8 cellular contexts compared by ENCODE assay signal in genomic region chr17:7294614-7295153, GRCh38. TPM values are rescaled to one million over a fixed set of nuclear protein-coding genes. Genes with fewer than 3 reads are reported as not detected.
DNase-seq lines count a peak whose midpoint lies in the region; ATAC-seq and TF ChIP-seq lines count a peak whose summit lies in the region.

Gene YBX2 (minus strand): TSS chr17:7294639. CDS start chr17:7294500, 139 bp downstream.

- H3K36me3 Mint-ChIP-seq in activated naive CD8-positive, alpha-beta T cell treated with anti-CD3 and anti-CD28 coated beads, Interleukin-2, amount 50 U/mL, for 24 hours (ENCODE audit: low read depth): no peaks in the 10 kb centered on the region

- no peaks in the 10 kb centered on the region for H3K9me2 ChIP-seq in DOHH2 (replicated peaks; ENCODE audit: control insufficient read depth, low read length)
- H3K9me2 ChIP-seq in Loucy (replicated peaks; ENCODE audit: low read depth, low read length): no peaks in the 10 kb centered on the region
- no peaks in the 10 kb centered on the region for H3K9me2 ChIP-seq in SU-DHL-6 (replicated peaks; ENCODE audit: insufficient read depth, low read length)

- H3K4me3 ChIP-seq in DOHH2 (ENCODE audit: low read length) (peak within 1 kb of the TSS; percentile 69), Loucy (ENCODE audit: low read length, poor library complexity, severe bottlenecking) (no peak within 1 kb of the TSS), SU-DHL-6 (ENCODE audit: insufficient read depth, low read length, poor library complexity, severe bottlenecking) (peak within 1 kb of the TSS; percentile 18), iPS-15b (ENCODE audit: low read depth, low read length) (peak within 1 kb of the TSS; percentile 71)

- H3K79me2 ChIP-seq in DOHH2 (ENCODE audit: control insufficient read depth, low read length): no peaks in the 10 kb centered on the region
- H3K79me2 ChIP-seq in Loucy (ENCODE audit: insufficient read depth, low read length): no peaks in the 10 kb centered on the region
- H3K79me2 ChIP-seq in SU-DHL-6 (ENCODE audit: insufficient read depth, low read length): no peaks in the 10 kb centered on the region

- H3K9me3 ChIP-seq in DOHH2 (ENCODE audit: control insufficient read depth, insufficient read depth, low read length): no peaks in the 10 kb centered on the region
- H3K9me3 ChIP-seq in Loucy (ENCODE audit: insufficient read depth, low read depth, low read length): no peaks in the 10 kb centered on the region
- H3K9me3 ChIP-seq in SU-DHL-6 (ENCODE audit: insufficient read depth, low read length): no peaks in the 10 kb centered on the region
- H3K9me3 ChIP-seq in iPS-15b (ENCODE audit: control insufficient read depth, insufficient read depth, low read length): no peaks in the 10 kb centered on the region

- no peak within 1 kb of the TSS for H3K27ac ChIP-seq in DOHH2 (ENCODE audit: low read depth, low read length)
- no peak within 1 kb of the TSS for H3K27ac ChIP-seq in SU-DHL-6 (ENCODE audit: low read depth, low read length)

- no peak for TF ChIP-seq CTCF in DOHH2 (IDR thresholded peaks at IDR 0.05; ENCODE audit: low read depth, low read length, poor library complexity, severe bottlenecking)
- no peak for TF ChIP-seq CTCF in Loucy (conservative IDR thresholded peaks at IDR 0.05; ENCODE audit: low read length)
- no peak for TF ChIP-seq CTCF in SU-DHL-6 (IDR thresholded peaks at IDR 0.05; ENCODE audit: insufficient read depth, low read length, poor library complexity, severe bottlenecking)

- H3K27ac Mint-ChIP-seq in activated naive CD8-positive, alpha-beta T cell treated with anti-CD3 and anti-CD28 coated beads, Interleukin-2, amount 50 U/mL, for 24 hours: no peak within 1 kb of the TSS

- H2AFZ ChIP-seq in Loucy (ENCODE audit: low read length) (peak within 1 kb of the TSS; percentile 45; the same call in 1 of the 2 replicates), SU-DHL-6 (ENCODE audit: low read depth, low read length, severe bottlenecking) (no peak within 1 kb of the TSS)

- H3K4me1 ChIP-seq in DOHH2 (ENCODE audit: control insufficient read depth, low read length): peaks cover 23% of the 10 kb centered on the region
- peaks cover 7% of the 10 kb centered on the region for H3K4me1 ChIP-seq in Loucy (ENCODE audit: insufficient read depth, low read length, poor library complexity, severe bottlenecking)
- H3K4me1 ChIP-seq in iPS-15b (ENCODE audit: control insufficient read depth, insufficient read depth, low read length): peaks cover 6% of the 10 kb centered on the region

- peak; percentile 77 for ATAC-seq in activated naive CD8-positive, alpha-beta T cell treated with anti-CD3 and anti-CD28 coated beads, Interleukin-2, amount 50 U/mL, for 24 hours
- ATAC-seq in GM21723 (IDR thresholded peaks at IDR 0.05; ENCODE audit: unreplicated experiment): no peak

- 0 out of 2 replicates have a peak, but pooled peaks cover 2% of the 10 kb centered on the region for H3F3A ChIP-seq in DOHH2 (ENCODE audit: control insufficient read depth, insufficient read depth)
- H3F3A ChIP-seq in Loucy (ENCODE audit: low read depth): no peaks in the 10 kb centered on the region
- H3F3A ChIP-seq in SU-DHL-6 (ENCODE audit: insufficient read depth): no peaks in the 10 kb centered on the region

- peaks cover 23% of the 10 kb centered on the region for H3K4me1 Mint-ChIP-seq in activated naive CD8-positive, alpha-beta T cell treated with anti-CD3 and anti-CD28 coated beads, Interleukin-2, amount 50 U/mL, for 24 hours

- intact Hi-C loops in posterior vena cava (cut with DNase I): loop anchor here in 1 of 2 donors (10.0 kb wide), 1 partner anchor 50 kb away; no protein-coding TSS in a partner anchor

- H4K20me1 ChIP-seq in DOHH2 (ENCODE audit: control insufficient read depth, insufficient read depth, low read depth, low read length): no peaks in the 10 kb centered on the region
- H4K20me1 ChIP-seq in Loucy (ENCODE audit: insufficient read depth, low read length, poor library complexity, severe bottlenecking): no peaks in the 10 kb centered on the region
- no peaks in the 10 kb centered on the region for H4K20me1 ChIP-seq in SU-DHL-6 (ENCODE audit: low read depth, low read length)

- H3K4me2 ChIP-seq in DOHH2 (ENCODE audit: low read length): peak within 1 kb of the TSS; percentile 89
- no peak within 1 kb of the TSS for H3K4me2 ChIP-seq in Loucy (ENCODE audit: low read depth, low read length, poor library complexity, severe bottlenecking)
- H3K4me2 ChIP-seq in SU-DHL-6 (ENCODE audit: low read depth, low read length, poor library complexity, severe bottlenecking): peak within 1 kb of the TSS; percentile 46

- peak within 1 kb of the TSS; percentile 55 for H3K4me3 Mint-ChIP-seq in activated naive CD8-positive, alpha-beta T cell treated with anti-CD3 and anti-CD28 coated beads, Interleukin-2, amount 50 U/mL, for 24 hours

- H3K36me3 ChIP-seq in DOHH2 (ENCODE audit: control insufficient read depth, low read length): no peaks in the 10 kb centered on the region
- no peaks in the 10 kb centered on the region for H3K36me3 ChIP-seq in Loucy (ENCODE audit: insufficient read depth, low read length)
- no peaks in the 10 kb centered on the region for H3K36me3 ChIP-seq in SU-DHL-6 (ENCODE audit: low read length)
- no peaks in the 10 kb centered on the region for H3K36me3 ChIP-seq in iPS-15b (ENCODE audit: control insufficient read depth, insufficient read depth, low read length)

- peak; percentile 79 for DNase-seq in activated naive CD8-positive, alpha-beta T cell treated with anti-CD3 and anti-CD28 coated beads, Interleukin-2, amount 50 U/mL, for 24 hours
- DNase-seq in stimulated activated CD4-positive, alpha-beta T cell treated with anti-CD3 and anti-CD28 coated beads, Interleukin-15, amount 100 ng/mL, for 48 hours (ENCODE audit: low read depth in 2 of 2): peak; percentile 69 to 79
- DNase-seq in posterior vena cava (ENCODE audit: low spot score): no peak

- H3K9ac ChIP-seq in Loucy (ENCODE audit: low read depth, low read length, poor library complexity, severe bottlenecking) (no peak within 1 kb of the TSS), SU-DHL-6 (ENCODE audit: low read length) (0 out of 2 replicates have a peak within 1 kb of the TSS, but pooled peaks have one; percentile 24), iPS-15b (ENCODE audit: low read depth, low read length) (no peak within 1 kb of the TSS)

- H3K27me3 Mint-ChIP-seq in activated naive CD8-positive, alpha-beta T cell treated with anti-CD3 and anti-CD28 coated beads, Interleukin-2, amount 50 U/mL, for 24 hours: peaks cover 29% of the 10 kb centered on the region

- H3K9me3 Mint-ChIP-seq in activated naive CD8-positive, alpha-beta T cell treated with anti-CD3 and anti-CD28 coated beads, Interleukin-2, amount 50 U/mL, for 24 hours: no peaks in the 10 kb centered on the region

- H3K27me3 ChIP-seq in DOHH2 (ENCODE audit: control insufficient read depth, low read length) (peaks cover 40% of the 10 kb centered on the region), Loucy (ENCODE audit: insufficient read depth, low read length, poor library complexity, severe bottlenecking) (no peaks in the 10 kb centered on the region), SU-DHL-6 (ENCODE audit: low read length) (no peaks in the 10 kb centered on the region), iPS-15b (ENCODE audit: control insufficient read depth, insufficient read depth, low read length) (peaks cover 6% of the 10 kb centered on the region)

RNA-seq across cellular contexts. Expression of gene YBX2, which starts in this region (rescaled TPM):
- 1 to 10 TPM; 1.7 to 1.8 TPM for total RNA-seq in posterior vena cava
